37 cellular contexts compared by ENCODE assay signal in genomic region chr1:34779526-34779925, GRCh38. TPM values are rescaled to one million over a fixed set of nuclear protein-coding genes. Genes with fewer than 3 reads are reported as not detected.
DNase-seq lines count a peak whose midpoint lies in the region; ATAC-seq and TF ChIP-seq lines count a peak whose summit lies in the region.
"Had no signal": no experiment of that assay in that cellular context is flagged by ENCODE, and none has a peak within 500 bp of the region (broad histone marks: within the 10 kb centered on the region; RNA-seq: fewer than 3 reads in every experiment).

No MANE protein-coding gene starts in this region.

- DNase-seq in HT1080 (ENCODE audit: low read depth) (peak; percentile 35), RWPE1 (ENCODE audit: low spot score) (peak; percentile 86), esophagus squamous epithelium (lab: John Stamatoyannopoulos, UW) (no peak), type B pancreatic cell (ENCODE audit: extremely low spot score, unreplicated experiment) (no peak), hypothalamus (lab: John Stamatoyannopoulos, UW) (no peak)
- DNase-seq in activated naive CD4-positive, alpha-beta T cell (lab: John Stamatoyannopoulos, UW), result no peak
- DNase-seq: activated CD4-positive, alpha-beta T cell treated with anti-CD3 and anti-CD28 coated beads for 36 hours; activated CD8-positive, alpha-beta memory T cell treated with anti-CD3 and anti-CD28 coated beads, Interleukin-2, amount 50 U/mL, for 48 hours; activated CD8-positive, alpha-beta T cell treated with anti-CD3 and anti-CD28 coated beads for 36 hours; amniotic stem cell; Caco-2; DND-41; GF-D8; KBM-7; left ventricle myocardium inferior; mesendoderm; NCI-H2029; NCI-H2227 treated with DMSO at 0.1 percent for 48 hours; NCI-H69; Peyer's patch; right cardiac atrium; SJCRH30; stimulated activated CD4-positive, alpha-beta T cell treated with anti-CD3 and anti-CD28 coated beads, Interleukin-2, amount 100 ng/mL, for 24 hours; stimulated activated naive CD8-positive, alpha-beta T cell treated with anti-CD3 and anti-CD28 coated beads, Interleukin-15, amount 100 ng/mL, for 72 hours; SW 1271; T1000; thyroid gland had no signal

- H3K9me3 ChIP-seq in esophagus squamous epithelium, result no peaks in the 10 kb centered on the region
- H3K9me3 ChIP-seq: Caco-2, HAP-1, left ventricle myocardium inferior, Peyer's patch, SJCRH30, spleen, thyroid gland had no signal

- H3K9me3 Mint-ChIP-seq in type B pancreatic cell, result no peaks in the 10 kb centered on the region
- H3K9me3 Mint-ChIP-seq: activated CD8-positive, alpha-beta T cell treated with anti-CD3 and anti-CD28 coated beads for 36 hours; activated naive CD4-positive, alpha-beta T cell treated with anti-CD3 and anti-CD28 coated beads, Interleukin-2, amount 50 U/mL, for 24 hours; activated T-helper 17 cell treated with anti-CD3 and anti-CD28 coated beads, Interleukin-2, amount 50 U/mL, for 72 hours; brain; neural progenitor cell; stimulated activated naive CD8-positive, alpha-beta T cell treated with anti-CD3 and anti-CD28 coated beads, Interleukin-15, amount 100 ng/mL, for 72 hours had no signal

- no peaks in the 10 kb centered on the region for H3K4me1 Mint-ChIP-seq in type B pancreatic cell (ENCODE audit: unreplicated experiment)
- H3K4me1 Mint-ChIP-seq: activated T-helper 17 cell treated with anti-CD3 and anti-CD28 coated beads, Interleukin-2, amount 50 U/mL, for 72 hours had no signal

- peak overlapping the region; percentile 70 for H3K27ac Mint-ChIP-seq in type B pancreatic cell
- H3K27ac Mint-ChIP-seq: activated CD4-positive, alpha-beta T cell treated with anti-CD3 and anti-CD28 coated beads for 36 hours; activated CD8-positive, alpha-beta T cell treated with anti-CD3 and anti-CD28 coated beads for 36 hours; activated naive CD4-positive, alpha-beta T cell treated with anti-CD3 and anti-CD28 coated beads, Interleukin-2, amount 50 U/mL, for 24 hours; activated T-helper 17 cell treated with anti-CD3 and anti-CD28 coated beads, Interleukin-2, amount 50 U/mL, for 72 hours; brain; neural progenitor cell; stimulated activated naive CD8-positive, alpha-beta T cell treated with anti-CD3 and anti-CD28 coated beads, Interleukin-15, amount 100 ng/mL, for 72 hours had no signal

- peaks cover 60% of the 10 kb centered on the region for H3K27me3 Mint-ChIP-seq in type B pancreatic cell

- TF ChIP-seq POLR2A in esophagus squamous epithelium (IDR thresholded peaks at IDR 0.05), result no peak

- 50 to 59% methylated on average over 5 of the region's 5 CpGs for WGBS in esophagus squamous epithelium, 2 donors

- H3K4me1 ChIP-seq in esophagus squamous epithelium, result peaks cover 0 to 61% (median 21%) of the 10 kb centered on the region in 3 donors
- H3K4me1 ChIP-seq: HAP-1, neural progenitor cell, SJCRH30 had no signal

- H3K27ac ChIP-seq in RWPE1 (peak overlapping the region; percentile 99), esophagus squamous epithelium (peak overlapping the region; percentile 19 to 99 (median 98))
- H3K27ac ChIP-seq: C4-2B, left ventricle myocardium inferior, neural progenitor cell, Peyer's patch, SJCRH30, spleen, thyroid gland, VCaP had no signal

- POLR2A ChIA-PET in RWPE1 (lab: Yijun Ruan, JAX; ENCODE audit: low non-redundant PET), result interaction anchor here (0.6 to 1.7 kb wide), 2 partner anchors 16 to 24 kb away, joined by 3 to 19 read pairs; partner anchors contain the start of gene GJB5

- no peak overlapping the region for H3K4me3 ChIP-seq in esophagus squamous epithelium
- H3K4me3 ChIP-seq: HAP-1, left ventricle myocardium inferior, neural progenitor cell, Peyer's patch, SJCRH30, spleen, thyroid gland had no signal

- CTCF ChIA-PET in RWPE1 (lab: Yijun Ruan, JAX), result interaction anchor here (0.6 kb wide), 1 partner anchor 55 kb away, joined by 4 read pairs; no protein-coding TSS in a partner anchor

- intact Hi-C loops in esophagus squamous epithelium (cut with DNase I), result no loop called here

- no peak for ATAC-seq in GM18511 (IDR thresholded peaks at IDR 0.05; ENCODE audit: unreplicated experiment)
- ATAC-seq: activated CD4-positive, alpha-beta T cell treated with anti-CD3 and anti-CD28 coated beads for 36 hours; activated CD8-positive, alpha-beta T cell treated with anti-CD3 and anti-CD28 coated beads for 36 hours; activated T-helper 17 cell treated with anti-CD3 and anti-CD28 coated beads, Interleukin-2, amount 50 U/mL, for 72 hours; right cardiac atrium; stimulated activated naive CD8-positive, alpha-beta T cell treated with anti-CD3 and anti-CD28 coated beads, Interleukin-15, amount 100 ng/mL, for 72 hours had no signal

- H3K4me3 Mint-ChIP-seq in type B pancreatic cell, result peak overlapping the region; percentile 64
- H3K4me3 Mint-ChIP-seq: activated CD4-positive, alpha-beta T cell treated with anti-CD3 and anti-CD28 coated beads for 36 hours; activated CD8-positive, alpha-beta T cell treated with anti-CD3 and anti-CD28 coated beads for 36 hours; activated naive CD4-positive, alpha-beta T cell treated with anti-CD3 and anti-CD28 coated beads, Interleukin-2, amount 50 U/mL, for 24 hours; activated T-helper 17 cell treated with anti-CD3 and anti-CD28 coated beads, Interleukin-2, amount 50 U/mL, for 72 hours; brain; neural progenitor cell; stimulated activated naive CD8-positive, alpha-beta T cell treated with anti-CD3 and anti-CD28 coated beads, Interleukin-15, amount 100 ng/mL, for 72 hours had no signal

- H3K27me3 ChIP-seq in esophagus squamous epithelium, result peaks cover 0 to 62% (median 3%) of the 10 kb centered on the region in 4 donors

- H3K36me3 ChIP-seq in esophagus squamous epithelium, result peaks cover 0 to 4% (median 3%) of the 10 kb centered on the region in 3 donors
- H3K36me3 ChIP-seq: HAP-1, left ventricle myocardium inferior, neural progenitor cell, Peyer's patch, SJCRH30, spleen, thyroid gland had no signal

- TF ChIP-seq CTCF in RWPE1 (conservative IDR thresholded peaks at IDR 0.05; ENCODE audit: low read depth) (no peak), esophagus squamous epithelium (IDR thresholded peaks at IDR 0.05) (no peak), type B pancreatic cell (conservative IDR thresholded peaks at IDR 0.05) (no peak)

- H3K36me3 Mint-ChIP-seq in type B pancreatic cell, result no peaks in the 10 kb centered on the region
- H3K36me3 Mint-ChIP-seq: activated naive CD4-positive, alpha-beta T cell treated with anti-CD3 and anti-CD28 coated beads, Interleukin-2, amount 50 U/mL, for 24 hours; brain; neural progenitor cell had no signal

RNA-seq across cellular contexts. Expression of gene GJB3, which starts 1.5 kb away (rescaled TPM):
- not detected in 2 replicates for total RNA-seq in HT1080 (2014; rRNA removed; shearing (Covaris generic))
- 0.03 and 0.09 TPM in 2 replicates for polyA plus RNA-seq in HT1080 (2015; cell fraction: cytosol; rRNA removed)
- not detected in 2 replicates for polyA plus RNA-seq in HT1080 (2015; cell fraction: nucleus; rRNA removed)
- 100 to 1,000 TPM in 2 of 4 donors, 10 to 100 TPM in 2; 82.6 to 123 (median 94.4) TPM for total RNA-seq in esophagus squamous epithelium
- 6.5 and 19.5 TPM in 2 replicates for total RNA-seq in type B pancreatic cell (ENCODE audit: low replicate concordance)
- total RNA-seq: activated CD4-positive, alpha-beta T cell treated with anti-CD3 and anti-CD28 coated beads for 36 hours; activated CD8-positive, alpha-beta T cell treated with anti-CD3 and anti-CD28 coated beads for 36 hours; activated T-helper 17 cell treated with anti-CD3 and anti-CD28 coated beads, Interleukin-2, amount 50 U/mL, for 72 hours; chondrocyte; left ventricle myocardium inferior; right cardiac atrium; SJCRH30; spleen had no signal
- polyA plus RNA-seq: right cardiac atrium had no signal

RNA-seq across cellular contexts. Expression of gene GJA4, which starts 13.3 kb away (rescaled TPM):
- not detected in 2 replicates for total RNA-seq in HT1080 (2014; rRNA removed; shearing (Covaris generic))
- polyA plus RNA-seq in HT1080 (2015; cell fraction: cytosol; rRNA removed), result not detected in 2 replicates
- not detected in 2 replicates for polyA plus RNA-seq in HT1080 (2015; cell fraction: nucleus; rRNA removed)
- total RNA-seq in esophagus squamous epithelium, result 1 to 10 TPM; 2.0 to 5.0 (median 3.5) TPM
- 0.67 and 0.87 TPM in 2 replicates for total RNA-seq in type B pancreatic cell (ENCODE audit: low replicate concordance)
- total RNA-seq: activated CD4-positive, alpha-beta T cell treated with anti-CD3 and anti-CD28 coated beads for 36 hours; activated CD8-positive, alpha-beta T cell treated with anti-CD3 and anti-CD28 coated beads for 36 hours; activated T-helper 17 cell treated with anti-CD3 and anti-CD28 coated beads, Interleukin-2, amount 50 U/mL, for 72 hours; Caco-2; SJCRH30 had no signal

RNA-seq across cellular contexts. Expression of gene GJB4, which starts 20.0 kb away (rescaled TPM):
- not detected in 2 replicates for total RNA-seq in HT1080 (2014; rRNA removed; shearing (Covaris generic))
- 0.05 TPM in 1 of 2 replicates, not detected in the other for polyA plus RNA-seq in HT1080 (2015; cell fraction: cytosol; rRNA removed)
- not detected in 2 replicates for polyA plus RNA-seq in HT1080 (2015; cell fraction: nucleus; rRNA removed)
- total RNA-seq in esophagus squamous epithelium (1 to 10 TPM; 1.3 to 6.7 (median 2.2) TPM), type B pancreatic cell (ENCODE audit: low replicate concordance) (0.48 and 0.50 TPM in 2 replicates)
- total RNA-seq: activated CD4-positive, alpha-beta T cell treated with anti-CD3 and anti-CD28 coated beads for 36 hours; activated CD8-positive, alpha-beta T cell treated with anti-CD3 and anti-CD28 coated beads for 36 hours; activated T-helper 17 cell treated with anti-CD3 and anti-CD28 coated beads, Interleukin-2, amount 50 U/mL, for 72 hours; Caco-2; chondrocyte; left ventricle myocardium inferior; Peyer's patch; right cardiac atrium; SJCRH30; spleen; thyroid gland had no signal
- polyA plus RNA-seq: right cardiac atrium, spleen had no signal

RNA-seq across cellular contexts. Expression of gene GJB5, which starts 24.7 kb away (rescaled TPM):
- not detected in 2 replicates for total RNA-seq in HT1080 (2014; rRNA removed; shearing (Covaris generic))
- polyA plus RNA-seq in HT1080 (2015; cell fraction: cytosol; rRNA removed), result 0.07 TPM in 1 of 2 replicates, not detected in the other
- polyA plus RNA-seq in HT1080 (2015; cell fraction: nucleus; rRNA removed), result 0.09 TPM in 1 of 2 replicates, not detected in the other
- total RNA-seq in esophagus squamous epithelium, result 100 to 1,000 TPM in 2 of 4 donors, 10 to 100 TPM in 2; 91.7 to 123 (median 104) TPM
- total RNA-seq in type B pancreatic cell (ENCODE audit: low replicate concordance), result 2.0 and 7.5 TPM in 2 replicates
- total RNA-seq: activated CD4-positive, alpha-beta T cell treated with anti-CD3 and anti-CD28 coated beads for 36 hours; activated CD8-positive, alpha-beta T cell treated with anti-CD3 and anti-CD28 coated beads for 36 hours; activated T-helper 17 cell treated with anti-CD3 and anti-CD28 coated beads, Interleukin-2, amount 50 U/mL, for 72 hours; Caco-2; chondrocyte; left ventricle myocardium inferior; Peyer's patch; right cardiac atrium; SJCRH30; spleen; thyroid gland had no signal
- polyA plus RNA-seq: right cardiac atrium had no signal

Comparison
In these comparisons a context has a peak if more than half of its experiments do, and no peak if none do; other contexts are left out.
1. DNase-seq: peak in HT1080 (single experiment) and RWPE1 (single experiment); none in esophagus squamous epithelium (single experiment), type B pancreatic cell (single experiment), hypothalamus (0 of 51) and activated naive CD4-positive, alpha-beta T cell (0 of 4).